23 cellular contexts compared by ENCODE assay signal in the genomic region with DNA sequence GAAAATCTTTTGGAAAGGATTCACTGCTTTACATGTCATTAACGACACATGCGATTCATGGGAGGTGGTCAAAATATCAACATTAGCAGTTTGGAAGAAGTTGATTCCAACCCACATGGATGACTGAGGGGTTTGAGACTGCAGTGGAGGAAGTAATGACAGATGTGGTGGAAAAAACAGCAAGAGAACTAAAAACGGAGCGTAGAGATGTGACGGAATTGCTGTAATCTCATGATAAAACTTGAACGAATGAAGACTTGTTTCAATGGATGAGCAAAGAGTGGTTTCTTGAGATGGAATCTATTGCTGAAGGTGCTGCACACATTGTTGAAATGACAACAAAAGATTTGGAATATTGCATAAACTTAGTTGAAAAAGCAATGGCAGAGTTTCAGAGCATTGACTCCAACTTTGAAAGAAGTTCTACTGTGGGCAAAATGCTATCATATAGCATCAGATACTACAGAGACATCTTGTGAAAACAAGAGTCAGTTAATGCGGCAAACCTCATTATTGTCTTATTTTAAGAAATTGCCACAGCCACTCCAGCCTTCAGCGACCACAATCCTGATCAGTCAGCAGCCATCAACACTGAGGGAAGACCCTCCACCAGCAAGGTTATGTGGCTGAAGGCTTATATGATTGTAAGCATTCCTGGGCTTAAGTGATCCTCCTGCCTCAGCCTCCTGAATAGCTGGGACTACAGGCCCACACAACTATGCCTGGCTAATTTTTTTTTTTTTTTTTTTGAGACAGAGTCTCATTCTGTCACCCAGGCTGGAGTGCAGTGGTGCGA. TPM values are rescaled to one million over a fixed set of nuclear protein-coding genes. Genes with fewer than 3 reads are reported as not detected.
A peak's percentile ranks its signal among the peaks of the same experiment; 100 is the strongest.
DNase-seq lines count a peak whose midpoint lies in the region; ATAC-seq and TF ChIP-seq lines count a peak whose summit lies in the region.
"Had no signal": no experiment of that assay in that cellular context is flagged by ENCODE, and none has a peak within 500 bp of the region (broad histone marks: within the 10 kb centered on the region; RNA-seq: fewer than 3 reads in every experiment).

No MANE protein-coding gene starts in this region.

- peaks cover 44% of the 10 kb centered on the region for H3K36me3 ChIP-seq in CD4-positive, CD25-positive, alpha-beta regulatory T cell (ENCODE audit: control insufficient read depth, insufficient read depth, low read length)

- POLR2A ChIA-PET in activated CD4-positive, alpha-beta memory T cell treated with anti-CD3 and anti-CD28 coated beads, Interleukin-2, amount 10 ng/mL, durations not matched to agents 7 days and 5 days (lab: Charles Lee) = interaction anchor here (8.9 kb wide), 1 partner anchor 16 kb away, joined by 122 read pairs; a partner anchor contains a TSS

- no peaks in the 10 kb centered on the region for H3K79me1 ChIP-seq in H9 (ENCODE audit: insufficient read depth, low read depth, low read length, poor library complexity, severe bottlenecking)

- no peak overlapping the region for H3K4me3 Mint-ChIP-seq in CD4-positive, CD25-positive, alpha-beta regulatory T cell
- no peak overlapping the region for H3K4me3 Mint-ChIP-seq in activated CD4-positive, alpha-beta memory T cell treated with anti-CD3 and anti-CD28 coated beads, Interleukin-2, amount 10 ng/mL, durations not matched to agents 7 days and 5 days
- H3K4me3 Mint-ChIP-seq in memory B cell (no peak overlapping the region), H9 (no peak overlapping the region)

- H3K27ac ChIP-seq in 22Rv1 (0 out of 2 replicates have a peak overlapping the region, but pooled peaks have one; percentile 35), H9 (ENCODE audit: insufficient read length, low read depth, low read length) (no peak overlapping the region)
- no peak overlapping the region for H3K27ac ChIP-seq in CD4-positive, CD25-positive, alpha-beta regulatory T cell (ENCODE audit: insufficient read depth, low read length, poor library complexity, severe bottlenecking)
- H3K27ac ChIP-seq: esophagus muscularis mucosa, tibial artery had no signal

- no peak overlapping the region for H3T11ph ChIP-seq in H9 (ENCODE audit: low read length)

- CTCF ChIA-PET in activated CD4-positive, alpha-beta memory T cell treated with anti-CD3 and anti-CD28 coated beads, Interleukin-2, amount 10 ng/mL, durations not matched to agents 7 days and 5 days (lab: Charles Lee) = interaction anchor here (1.0 to 6.1 kb wide), 3 partner anchors 143 to 156 kb away, joined by 3 to 174 read pairs (median 3); no protein-coding TSS in a partner anchor

- peaks cover 2% of the 10 kb centered on the region for H3K4me1 ChIP-seq in CD4-positive, CD25-positive, alpha-beta regulatory T cell (ENCODE audit: control insufficient read depth, insufficient read depth, low read length, poor library complexity, severe bottlenecking)
- no peaks in the 10 kb centered on the region for H3K4me1 ChIP-seq in H9 (ENCODE audit: insufficient read depth, low read length)

- no peak overlapping the region for H3K9ac ChIP-seq in H9 (ENCODE audit: extremely low read depth, insufficient read length, low read length)

- no peak overlapping the region for H3K18ac ChIP-seq in H9 (ENCODE audit: insufficient read length, low read depth, low read length)

- no peak overlapping the region for H3K4me2 ChIP-seq in H9 (ENCODE audit: insufficient read depth, insufficient read length, low read length)

- intact Hi-C loops in Right ventricle myocardium inferior (cut with DNase I) = no loop called here

- peaks cover 23 to 38% (median 34%) of the 10 kb centered on the region in 4 donors for H3K4me1 Mint-ChIP-seq in CD4-positive, CD25-positive, alpha-beta regulatory T cell
- H3K4me1 Mint-ChIP-seq in activated CD4-positive, alpha-beta memory T cell treated with anti-CD3 and anti-CD28 coated beads, Interleukin-2, amount 10 ng/mL, durations not matched to agents 7 days and 5 days = peaks cover 37% of the 10 kb centered on the region
- peaks cover 29% of the 10 kb centered on the region for H3K4me1 Mint-ChIP-seq in memory B cell
- peaks cover 2% of the 10 kb centered on the region in 2 experiments; a peak in 2 of 4 replicates for H3K4me1 Mint-ChIP-seq in H9

- ATAC-seq in CD4-positive, CD25-positive, alpha-beta regulatory T cell (ENCODE audit: low read depth in 2 of 2) = no peak
- no peak for ATAC-seq in memory B cell (ENCODE audit: low read depth)
- no peak for ATAC-seq in Right ventricle myocardium inferior
- ATAC-seq: PC-3; stimulated activated naive CD8-positive, alpha-beta T cell treated with anti-CD3 and anti-CD28 coated beads, Interleukin-15, Interleukin-2, amounts not matched to agents 100 U/mL and 50 U/mL, for 24 hours had no signal

- H3K27ac Mint-ChIP-seq in CD4-positive, CD25-positive, alpha-beta regulatory T cell = peak overlapping the region in 2 of 3 donors; percentile 16 to 19
- peak overlapping the region; percentile 33 for H3K27ac Mint-ChIP-seq in activated CD4-positive, alpha-beta memory T cell treated with anti-CD3 and anti-CD28 coated beads, Interleukin-2, amount 10 ng/mL, durations not matched to agents 7 days and 5 days
- H3K27ac Mint-ChIP-seq in memory B cell (peak overlapping the region; percentile 58), H9 (peak overlapping the region in 1 of 3 experiments; percentile 79; a peak in 3 of 7 replicates)
- H3K27ac Mint-ChIP-seq: progenitor cell of endocrine pancreas had no signal

- TF ChIP-seq CTCF in 22Rv1 (IDR thresholded peaks at IDR 0.05) (no peak), H9 (conservative IDR thresholded peaks at IDR 0.05) (no peak)

- no peaks in the 10 kb centered on the region for H3K23me2 ChIP-seq in H9 (ENCODE audit: insufficient read length, low read depth, low read length, poor library complexity, severe bottlenecking)

- no peak overlapping the region for H3K56ac ChIP-seq in H9 (ENCODE audit: insufficient read length, low read depth, low read length)

- no peak overlapping the region for H2BK20ac ChIP-seq in H9 (ENCODE audit: low read depth, low read length, poor library complexity, severe bottlenecking)

- H3K27me3 ChIP-seq in CD4-positive, CD25-positive, alpha-beta regulatory T cell (ENCODE audit: control insufficient read depth, insufficient read depth, low read length) = no peaks in the 10 kb centered on the region
- H3K27me3 ChIP-seq in H9 (ENCODE audit: insufficient read depth, low read length) = no peaks in the 10 kb centered on the region
- H3K27me3 ChIP-seq: esophagus muscularis mucosa, tibial artery had no signal

- no peaks in the 10 kb centered on the region for H3K79me2 ChIP-seq in H9 (ENCODE audit: insufficient read depth, low read length)

- no peak overlapping the region for H2BK120ac ChIP-seq in H9 (ENCODE audit: low read depth, low read length, poor library complexity, severe bottlenecking)

- H4K5ac ChIP-seq in H9 (ENCODE audit: insufficient read length, low read depth, low read length) = no peak overlapping the region

- no peak overlapping the region for H3K4ac ChIP-seq in H9 (ENCODE audit: low read depth, low read length)

- peaks cover 42% of the 10 kb centered on the region for H3K36me3 Mint-ChIP-seq in CD4-positive, CD25-positive, alpha-beta regulatory T cell
- peaks cover 51% of the 10 kb centered on the region for H3K36me3 Mint-ChIP-seq in activated CD4-positive, alpha-beta memory T cell treated with anti-CD3 and anti-CD28 coated beads, Interleukin-2, amount 10 ng/mL, durations not matched to agents 7 days and 5 days (ENCODE audit: low read depth)
- H3K36me3 Mint-ChIP-seq in memory B cell (peaks cover 21% of the 10 kb centered on the region), H9 (ENCODE audit: insufficient read depth in 1 of 3, low read depth in 3 of 3) (peaks cover 20 to 52% (median 44%) of the 10 kb centered on the region in 3 experiments)

- no peak overlapping the region for H3K4me3 ChIP-seq in CD4-positive, CD25-positive, alpha-beta regulatory T cell (ENCODE audit: low read depth, low read length)
- H3K4me3 ChIP-seq: esophagus muscularis mucosa, tibial artery had no signal

- DNase-seq in CD4-positive, CD25-positive, alpha-beta regulatory T cell = no peak
- no peak for DNase-seq in activated CD4-positive, alpha-beta memory T cell treated with anti-CD3 and anti-CD28 coated beads, Interleukin-2, amount 10 ng/mL, durations not matched to agents 7 days and 5 days
- DNase-seq in memory B cell (ENCODE audit: low spot score in 2 of 2) (no peak), 8988T (no peak), Right ventricle myocardium inferior (ENCODE audit: missing footprints) (no peak), H9 (no peak)
- DNase-seq: activated gamma-delta T cell treated with Interleukin-2 at 50 U/mL for 16 hours; Caco-2; effector CD8-positive, alpha-beta T cell; kidney glomerular epithelial cell; mesenchymal stem cell; NCI-H1105; NCI-H2029 treated with DMSO at 0.1 percent for 48 hours; NCI-H446; PC-3; small intestine; stimulated activated CD4-positive, alpha-beta T cell treated with anti-CD3 and anti-CD28 coated beads, Interleukin-2, amount 100 ng/mL, for 48 hours; stimulated activated naive CD8-positive, alpha-beta T cell treated with anti-CD3 and anti-CD28 coated beads, Interleukin-15, Interleukin-2, amounts not matched to agents 100 U/mL and 50 U/mL, for 24 hours; T-helper 2 cell had no signal

- H2BK12ac ChIP-seq in H9 (ENCODE audit: insufficient read length, low read depth, low read length) = no peak overlapping the region

- no peak overlapping the region for H2AK5ac ChIP-seq in H9 (ENCODE audit: insufficient read length, low read length)

- no peaks in the 10 kb centered on the region for H3K9me3 ChIP-seq in CD4-positive, CD25-positive, alpha-beta regulatory T cell (ENCODE audit: control insufficient read depth in 2 of 2, low read length in 2 of 2)
- no peaks in the 10 kb centered on the region for H3K9me3 ChIP-seq in H9 (ENCODE audit: control insufficient read depth, low read depth, low read length)
- H3K9me3 ChIP-seq: Caco-2, esophagus muscularis mucosa, tibial artery had no signal

- no peak overlapping the region for H2AFZ ChIP-seq in H9 (ENCODE audit: low read length)

- H3K27me3 Mint-ChIP-seq in CD4-positive, CD25-positive, alpha-beta regulatory T cell = no peaks in the 10 kb centered on the region
- no peaks in the 10 kb centered on the region for H3K27me3 Mint-ChIP-seq in activated CD4-positive, alpha-beta memory T cell treated with anti-CD3 and anti-CD28 coated beads, Interleukin-2, amount 10 ng/mL, durations not matched to agents 7 days and 5 days
- no peaks in the 10 kb centered on the region for H3K27me3 Mint-ChIP-seq in memory B cell
- H3K27me3 Mint-ChIP-seq in H9 (ENCODE audit: low read depth) = no peaks in the 10 kb centered on the region
- H3K27me3 Mint-ChIP-seq: progenitor cell of endocrine pancreas had no signal

- H2BK15ac ChIP-seq in H9 (ENCODE audit: low read depth, low read length) = no peak overlapping the region

- WGBS in H9 (ENCODE audit: extremely low coverage, insufficient read length, low lambda C conversion rate) = no CpG with 5 or more reads among the region's 9 CpGs

- H3K9me3 Mint-ChIP-seq in CD4-positive, CD25-positive, alpha-beta regulatory T cell = no peaks in the 10 kb centered on the region
- H3K9me3 Mint-ChIP-seq in activated CD4-positive, alpha-beta memory T cell treated with anti-CD3 and anti-CD28 coated beads, Interleukin-2, amount 10 ng/mL, durations not matched to agents 7 days and 5 days = no peaks in the 10 kb centered on the region
- H3K9me3 Mint-ChIP-seq in memory B cell = no peaks in the 10 kb centered on the region
- H3K9me3 Mint-ChIP-seq in H9 = no peaks in the 10 kb centered on the region; a peak in 1 of 5 replicates

- no peak overlapping the region for H4K91ac ChIP-seq in H9 (ENCODE audit: insufficient read length, low read depth, low read length)

- H3K23ac ChIP-seq in H9 (ENCODE audit: insufficient read length, low read depth, low read length) = no peak overlapping the region

- no peaks in the 10 kb centered on the region for H4K20me1 ChIP-seq in H9 (ENCODE audit: control insufficient read depth, insufficient read depth, insufficient read length)

- no peak overlapping the region for H3K14ac ChIP-seq in H9 (ENCODE audit: insufficient read depth, low read length)

- no peak overlapping the region for H4K8ac ChIP-seq in H9 (replicated peaks; ENCODE audit: insufficient read length, low read depth, low read length)

- no peak overlapping the region for H2BK5ac ChIP-seq in H9 (ENCODE audit: insufficient read length, low read length)

RNA-seq across cellular contexts. Expression of a gene that starts 19.2 kb away (rescaled TPM):
- 731 TPM for total RNA-seq in CD4-positive, CD25-positive, alpha-beta regulatory T cell
- 100 to 1,000 TPM; 398 to 433 (median 407) TPM for polyA plus RNA-seq in CD4-positive, CD25-positive, alpha-beta regulatory T cell
- 100 to 1,000 TPM; 384 to 385 TPM for total RNA-seq in activated CD4-positive, alpha-beta memory T cell treated with anti-CD3 and anti-CD28 coated beads, Interleukin-2, amount 10 ng/mL, durations not matched to agents 7 days and 5 days
- 119 TPM for total RNA-seq in Right ventricle myocardium inferior
- total RNA-seq in H9 (2021) = 954 and 960 TPM in 2 replicates
